In genomic region chr7:101370836-101371235, GRCh38 we compare ENCODE assay signal across 1 cellular context.
TF ChIP-seq lines count a peak whose summit lies in the region.

No MANE protein-coding gene starts in this region.

TF ChIP-seq in HCT116, 20 proteins besides CTCF, POLR2A, EP300 and RAD21 (continued from another document):
- TF ChIP-seq, protein P1, sequence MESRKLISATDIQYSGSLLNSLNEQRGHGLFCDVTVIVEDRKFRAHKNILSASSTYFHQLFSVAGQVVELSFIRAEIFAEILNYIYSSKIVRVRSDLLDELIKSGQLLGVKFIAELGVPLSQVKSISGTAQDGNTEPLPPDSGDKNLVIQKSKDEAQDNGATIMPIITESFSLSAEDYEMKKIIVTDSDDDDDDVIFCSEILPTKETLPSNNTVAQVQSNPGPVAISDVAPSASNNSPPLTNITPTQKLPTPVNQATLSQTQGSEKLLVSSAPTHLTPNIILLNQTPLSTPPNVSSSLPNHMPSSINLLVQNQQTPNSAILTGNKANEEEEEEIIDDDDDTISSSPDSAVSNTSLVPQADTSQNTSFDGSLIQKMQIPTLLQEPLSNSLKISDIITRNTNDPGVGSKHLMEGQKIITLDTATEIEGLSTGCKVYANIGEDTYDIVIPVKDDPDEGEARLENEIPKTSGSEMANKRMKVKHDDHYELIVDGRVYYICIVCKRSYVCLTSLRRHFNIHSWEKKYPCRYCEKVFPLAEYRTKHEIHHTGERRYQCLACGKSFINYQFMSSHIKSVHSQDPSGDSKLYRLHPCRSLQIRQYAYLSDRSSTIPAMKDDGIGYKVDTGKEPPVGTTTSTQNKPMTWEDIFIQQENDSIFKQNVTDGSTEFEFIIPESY (IDR thresholded peaks at IDR 0.05; ENCODE audit: extremely low read depth, insufficient replicate concordance, low read length): no peak
- TF ChIP-seq SP1 (IDR thresholded peaks at IDR 0.05; ENCODE audit: low read depth) (no peak), EZH2 (IDR thresholded peaks at IDR 0.05) (no peak), CBX3 (IDR thresholded peaks at IDR 0.05; ENCODE audit: low read depth) (no peak), FOSL1 (IDR thresholded peaks at IDR 0.05; ENCODE audit: low read depth) (no peak), EGR1 (IDR thresholded peaks at IDR 0.05; ENCODE audit: low read depth) (no peak), MAX (IDR thresholded peaks at IDR 0.05) (no peak), ZNF274 (IDR thresholded peaks at IDR 0.05; ENCODE audit: low read depth, low read length) (no peak), ELF1 (IDR thresholded peaks at IDR 0.05; ENCODE audit: borderline replicate concordance, low read depth) (no peak)
